In genomic region chr20:62513991-62514390, GRCh38 we compare ENCODE assay signal across 1 cellular context.
TF ChIP-seq lines count a peak whose summit lies in the region.

No MANE protein-coding gene starts in this region.

TF ChIP-seq in GM12878, 131 proteins besides CTCF, POLR2A, EP300 and RAD21 (continued from another document):
- TF ChIP-seq ZNF592 (IDR thresholded peaks at IDR 0.05) = no peak
- no peak for TF ChIP-seq ETV6 (conservative IDR thresholded peaks at IDR 0.05 in 1 of 2, IDR thresholded peaks at IDR 0.05 in 1 of 2; ENCODE audit: borderline replicate concordance in 1 of 2, low read depth in 1 of 2)
- no peak for TF ChIP-seq PRDM15 (CRISPR knock-in tag; IDR thresholded peaks at IDR 0.05)
- no peak for TF ChIP-seq TCF7 (IDR thresholded peaks at IDR 0.05; ENCODE audit: borderline replicate concordance)
